Comparison of ENCODE assay signal across 23 cellular contexts in the genomic region with DNA sequence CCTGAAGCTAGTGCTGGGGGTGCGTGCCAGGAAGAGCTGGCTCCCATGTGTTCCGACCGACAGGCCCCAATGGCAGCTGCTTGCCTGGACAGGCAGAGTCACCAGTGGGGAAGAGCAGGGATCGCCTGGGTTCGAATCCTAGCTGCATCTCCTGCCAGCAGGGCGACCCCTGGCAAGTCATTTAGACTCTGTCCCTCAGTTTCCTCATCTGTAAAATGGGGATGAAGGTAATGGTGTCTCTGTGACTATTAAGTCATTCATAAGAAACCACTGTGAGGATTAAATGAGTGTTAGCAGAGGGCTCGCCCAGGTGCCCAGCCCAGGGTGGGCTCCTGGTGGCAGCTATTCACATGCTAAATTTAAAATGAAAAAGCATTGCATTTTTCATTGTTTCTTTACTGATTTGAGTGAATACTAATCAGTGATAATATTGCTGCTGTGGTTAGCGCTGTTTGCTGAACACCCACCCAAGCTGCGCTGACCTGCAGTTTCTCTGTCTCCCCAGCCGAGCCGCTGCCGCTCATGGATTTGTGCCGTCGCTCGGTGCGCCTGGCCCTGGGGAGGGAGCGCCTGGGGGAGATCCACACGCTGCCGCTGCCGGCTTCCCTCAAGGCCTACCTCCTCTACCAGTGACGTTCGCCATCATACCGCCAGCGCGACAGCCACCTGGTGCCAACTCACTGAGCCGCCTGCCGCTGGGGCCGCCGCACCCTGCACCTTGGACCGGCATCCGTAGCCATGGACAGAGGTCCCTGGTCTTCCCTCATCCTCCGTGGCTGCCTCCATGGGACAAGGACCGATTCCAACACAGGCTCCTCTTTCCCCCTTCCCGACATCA.
"Had no signal": no experiment of that assay in that cellular context is flagged by ENCODE, and none has a peak within 500 bp of the region (broad histone marks: within the 10 kb centered on the region; RNA-seq: fewer than 3 reads in every experiment).

No MANE protein-coding gene starts in this region.

- DNase-seq: activated B cell treated with CpG ODN at 0.5 μM for 24 hours; activated CD4-positive, alpha-beta T cell treated with anti-CD3 and anti-CD28 coated beads, Interleukin-2, amount 50 U/mL, for 1 hour; activated CD8-positive, alpha-beta T cell treated with anti-CD3 and anti-CD28 coated beads for 36 hours; activated naive CD8-positive, alpha-beta T cell treated with anti-CD3 and anti-CD28 coated beads, Interleukin-2, amount 50 U/mL, for 24 hours; activated T-cell treated with anti-CD3 and anti-CD28 coated beads, Interleukin-2, amount 50 U/mL, for 48 hours; amygdala; colonic mucosa; effector CD8-positive, alpha-beta T cell; head of caudate nucleus; hippocampal formation; left cardiac atrium; natural killer cell; right lobe of liver; stimulated activated CD4-positive, alpha-beta T cell treated with anti-CD3 and anti-CD28 coated beads, Interleukin-2, amount 100 ng/mL, for 48 hours; T-helper 1 cell; upper lobe of right lung had no signal

- H3K27ac Mint-ChIP-seq: activated B cell treated with CpG ODN at 0.5 μM for 24 hours; activated CD8-positive, alpha-beta T cell treated with anti-CD3 and anti-CD28 coated beads for 36 hours; activated naive CD4-positive, alpha-beta T cell treated with anti-CD3 and anti-CD28 coated beads, Interleukin-2, amount 50 U/mL, for 24 hours; activated naive CD8-positive, alpha-beta T cell treated with anti-CD3 and anti-CD28 coated beads, Interleukin-2, amount 50 U/mL, for 24 hours; activated T-helper 2 cell treated with anti-CD3 and anti-CD28 coated beads, Interferon-gamma antibody, Interleukin-2, Interleukin-4, amounts not matched to agents 10 μg/mL and 5 μg/mL and 100 μg/mL, durations not matched to agents 14 hours and 24 hours and 36 hours; memory B cell; natural killer cell; stimulated activated naive CD8-positive, alpha-beta T cell treated with anti-CD3 and anti-CD28 coated beads, Interleukin-15, Interleukin-2, amounts not matched to agents 100 ng/mL and 50 ng/mL, for 24 hours; T-helper 2 cell treated with Interferon-gamma antibody and Interleukin-4, amounts not matched to agents 5 μg/mL and 100 μg/mL, for 36 hours had no signal

- H3K4me3 Mint-ChIP-seq: activated B cell treated with CpG ODN at 0.5 μM for 24 hours; activated CD8-positive, alpha-beta T cell treated with anti-CD3 and anti-CD28 coated beads for 36 hours; activated naive CD4-positive, alpha-beta T cell treated with anti-CD3 and anti-CD28 coated beads, Interleukin-2, amount 50 U/mL, for 24 hours; activated naive CD8-positive, alpha-beta T cell treated with anti-CD3 and anti-CD28 coated beads, Interleukin-2, amount 50 U/mL, for 24 hours; memory B cell; natural killer cell; stimulated activated naive CD8-positive, alpha-beta T cell treated with anti-CD3 and anti-CD28 coated beads, Interleukin-15, Interleukin-2, amounts not matched to agents 100 ng/mL and 50 ng/mL, for 24 hours; T-helper 2 cell treated with Interferon-gamma antibody and Interleukin-4, amounts not matched to agents 5 μg/mL and 100 μg/mL, for 36 hours had no signal

- H3K27ac ChIP-seq: breast epithelium, colonic mucosa, epithelial cell of prostate, right lobe of liver, upper lobe of right lung had no signal

- H3K4me3 ChIP-seq: breast epithelium, colonic mucosa, right lobe of liver, upper lobe of right lung had no signal

- H3K36me3 ChIP-seq: breast epithelium, colonic mucosa had no signal

- H3K36me3 Mint-ChIP-seq: activated naive CD4-positive, alpha-beta T cell treated with anti-CD3 and anti-CD28 coated beads, Interleukin-2, amount 50 U/mL, for 24 hours; memory B cell; natural killer cell had no signal

- H3K27me3 Mint-ChIP-seq: activated B cell treated with CpG ODN at 0.5 μM for 24 hours; activated CD8-positive, alpha-beta T cell treated with anti-CD3 and anti-CD28 coated beads for 36 hours; activated naive CD4-positive, alpha-beta T cell treated with anti-CD3 and anti-CD28 coated beads, Interleukin-2, amount 50 U/mL, for 24 hours; activated naive CD8-positive, alpha-beta T cell treated with anti-CD3 and anti-CD28 coated beads, Interleukin-2, amount 50 U/mL, for 24 hours; memory B cell; stimulated activated naive CD8-positive, alpha-beta T cell treated with anti-CD3 and anti-CD28 coated beads, Interleukin-15, Interleukin-2, amounts not matched to agents 100 ng/mL and 50 ng/mL, for 24 hours had no signal

- H3K27me3 ChIP-seq: breast epithelium, colonic mucosa, right lobe of liver, upper lobe of right lung had no signal

- H3K9me3 ChIP-seq: breast epithelium, colonic mucosa, right lobe of liver, upper lobe of right lung had no signal

- H3K4me1 ChIP-seq: breast epithelium, right lobe of liver had no signal

- H3K9me3 Mint-ChIP-seq: activated B cell treated with CpG ODN at 0.5 μM for 24 hours; activated CD8-positive, alpha-beta T cell treated with anti-CD3 and anti-CD28 coated beads for 36 hours; activated naive CD4-positive, alpha-beta T cell treated with anti-CD3 and anti-CD28 coated beads, Interleukin-2, amount 50 U/mL, for 24 hours; activated naive CD8-positive, alpha-beta T cell treated with anti-CD3 and anti-CD28 coated beads, Interleukin-2, amount 50 U/mL, for 24 hours; activated T-helper 2 cell treated with anti-CD3 and anti-CD28 coated beads, Interferon-gamma antibody, Interleukin-2, Interleukin-4, amounts not matched to agents 10 μg/mL and 5 μg/mL and 100 μg/mL, durations not matched to agents 14 hours and 24 hours and 36 hours; memory B cell; natural killer cell; stimulated activated naive CD8-positive, alpha-beta T cell treated with anti-CD3 and anti-CD28 coated beads, Interleukin-15, Interleukin-2, amounts not matched to agents 100 ng/mL and 50 ng/mL, for 24 hours; T-helper 2 cell treated with Interferon-gamma antibody and Interleukin-4, amounts not matched to agents 5 μg/mL and 100 μg/mL, for 36 hours had no signal

- H3K4me1 Mint-ChIP-seq: natural killer cell had no signal
